ENCODE assay signal across 11 cellular contexts in the genomic region with DNA sequence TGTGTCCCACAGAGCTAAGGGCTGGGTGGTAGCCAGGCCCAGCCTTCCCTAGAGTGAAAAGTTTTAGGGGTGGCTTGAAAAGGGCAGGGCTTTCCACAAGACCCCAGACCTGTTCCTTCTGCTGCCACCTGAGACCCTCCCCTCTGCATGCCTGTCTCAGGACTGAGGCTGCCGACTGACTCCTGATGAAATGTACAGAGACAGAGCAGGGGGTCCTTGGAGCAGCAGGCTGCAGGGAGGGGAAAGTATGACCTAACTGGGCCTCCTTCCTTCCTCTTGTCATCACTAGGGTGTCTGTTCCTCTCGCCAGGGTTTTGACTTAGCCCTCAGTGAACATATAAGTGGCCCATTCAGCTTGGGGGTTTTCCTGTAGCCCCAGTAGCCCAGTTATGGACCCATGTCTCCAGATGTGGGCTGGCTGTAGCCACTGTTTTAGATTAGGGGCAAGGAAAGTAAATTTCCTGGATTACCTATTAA. TPM values are rescaled to one million over a fixed set of nuclear protein-coding genes. Genes with fewer than 3 reads are reported as not detected.
A peak's percentile ranks its signal among the peaks of the same experiment; 100 is the strongest.
DNase-seq lines count a peak whose midpoint lies in the region; TF ChIP-seq lines count a peak whose summit lies in the region.
"Had no signal": no experiment of that assay in that cellular context is flagged by ENCODE, and none has a peak within 500 bp of the region (broad histone marks: within the 10 kb centered on the region; RNA-seq: fewer than 3 reads in every experiment).

No MANE protein-coding gene starts in this region.

- H3K27ac Mint-ChIP-seq in activated naive CD8-positive, alpha-beta T cell treated with anti-CD3 and anti-CD28 coated beads for 36 hours: peak overlapping the region; percentile 92

- peaks cover 53% of the 10 kb centered on the region for H3K36me3 Mint-ChIP-seq in activated naive CD8-positive, alpha-beta T cell treated with anti-CD3 and anti-CD28 coated beads for 36 hours

- in situ Hi-C loops in GM13976 (cut with MboI; ENCODE audit: low sequenced_read_pairs, unreplicated experiment): no loop called here

- no peaks in the 10 kb centered on the region for H3K27me3 Mint-ChIP-seq in activated naive CD8-positive, alpha-beta T cell treated with anti-CD3 and anti-CD28 coated beads for 36 hours

- H3K4me1 ChIP-seq in skeletal muscle tissue (ENCODE audit: control insufficient read depth in 3 of 3, insufficient read depth in 3 of 3, low read length in 3 of 3): peaks cover 60 to 79% (median 65%) of the 10 kb centered on the region in 3 donors

- TF ChIP-seq CTCF in GM13976 (IDR thresholded peaks at IDR 0.05; ENCODE audit: borderline replicate concordance, control extremely low read depth, extremely low read depth, insufficient read depth, missing control alignments) (no peak), HL-60 (IDR thresholded peaks at IDR 0.05; ENCODE audit: insufficient read depth, low read length) (no peak)

- H3K27me3 ChIP-seq in HL-60 (ENCODE audit: insufficient read depth, poor library complexity, severe bottlenecking) (no peaks in the 10 kb centered on the region), skeletal muscle tissue (ENCODE audit: control insufficient read depth in 3 of 3, insufficient read depth in 3 of 3, low read length in 3 of 3) (no peaks in the 10 kb centered on the region)

- H3K4me3 ChIP-seq in HL-60 (replicated peaks; ENCODE audit: insufficient read depth, low read length) (no peak overlapping the region), skeletal muscle tissue (ENCODE audit: low read length in 3 of 3) (peak overlapping the region in 2 of 3 donors; percentile 52 to 56)

- H3K36me3 ChIP-seq in skeletal muscle tissue (ENCODE audit: control insufficient read depth in 3 of 3, insufficient read depth in 3 of 3, low read length in 3 of 3): peaks cover 12 to 21% (median 14%) of the 10 kb centered on the region in 3 donors

- H3K4me3 Mint-ChIP-seq in activated naive CD8-positive, alpha-beta T cell treated with anti-CD3 and anti-CD28 coated beads for 36 hours: peak overlapping the region; percentile 32

- no peaks in the 10 kb centered on the region for H3K9me3 Mint-ChIP-seq in activated naive CD8-positive, alpha-beta T cell treated with anti-CD3 and anti-CD28 coated beads for 36 hours

- H3K27ac ChIP-seq in HL-60 (replicated peaks) (peak overlapping the region; percentile 38; the same call in 1 of the 2 replicates), skeletal muscle tissue (ENCODE audit: low read depth, low read length) (peak overlapping the region; percentile 77)

- no peaks in the 10 kb centered on the region for H3K9me3 ChIP-seq in skeletal muscle tissue (ENCODE audit: control insufficient read depth in 3 of 3, low read length in 3 of 3)

- H3K9ac ChIP-seq in skeletal muscle tissue (ENCODE audit: low read depth in 1 of 3, low read length in 3 of 3): peak overlapping the region in 1 of 3 donors; percentile 64

- peak; percentile 61 for DNase-seq in GM13976 (ENCODE audit: low spot score)
- no peak for DNase-seq in HL-60 (ENCODE audit: low read depth in 1 of 2, low spot score in 1 of 2)
- DNase-seq in activated naive CD8-positive, alpha-beta T cell treated with anti-CD3 and anti-CD28 coated beads for 36 hours: no peak
- no peak for DNase-seq in cerebellar nuclear complex (lab: John Stamatoyannopoulos, UW)
- DNase-seq in NCI-H748 treated with DMSO at 0.1 percent for 48 hours (lab: John Stamatoyannopoulos, UW): no peak
- DNase-seq in Ammon's horn (ENCODE audit: low spot score): no peak
- no peak for DNase-seq in NCI-H187 treated with DMSO at 0.1 percent for 48 hours (lab: John Stamatoyannopoulos, UW)

- H3K4me1 Mint-ChIP-seq in activated naive CD8-positive, alpha-beta T cell treated with anti-CD3 and anti-CD28 coated beads for 36 hours: peaks cover 52% of the 10 kb centered on the region

RNA-seq across cellular contexts. Expression of a gene that starts 14.9 kb away (rescaled TPM):
- total RNA-seq in activated naive CD8-positive, alpha-beta T cell treated with anti-CD3 and anti-CD28 coated beads for 36 hours: 10 to 100 TPM; 76.3 to 79.2 TPM
- total RNA-seq in skeletal muscle tissue: 29.2 TPM

RNA-seq across cellular contexts. Expression of a gene that starts 47.2 kb away (rescaled TPM):
- 10 to 100 TPM; 34.6 to 39.1 TPM for total RNA-seq in activated naive CD8-positive, alpha-beta T cell treated with anti-CD3 and anti-CD28 coated beads for 36 hours
- total RNA-seq in skeletal muscle tissue: 15.1 TPM

RNA-seq across cellular contexts. Expression of a gene that starts 47.3 kb away (rescaled TPM):
- 10 to 100 TPM; 32.0 to 32.3 TPM for total RNA-seq in activated naive CD8-positive, alpha-beta T cell treated with anti-CD3 and anti-CD28 coated beads for 36 hours
- total RNA-seq in skeletal muscle tissue: 14.1 TPM

RNA-seq across cellular contexts. Expression of a gene that starts 54.6 kb away (rescaled TPM):
- total RNA-seq in activated naive CD8-positive, alpha-beta T cell treated with anti-CD3 and anti-CD28 coated beads for 36 hours: not detected
- not detected for total RNA-seq in skeletal muscle tissue
- total RNA-seq: cerebellum, fibroblast of lung, myocyte had no signal
